Comparison of ENCODE assay signal across 1 cellular context in genomic region chr5:95949810-95950209, GRCh38.
TF ChIP-seq lines count a peak whose summit lies in the region.

No MANE protein-coding gene starts in this region.

TF ChIP-seq in WTC11, 78 proteins besides CTCF, POLR2A, EP300 and RAD21 (continued from another document):
- TF ChIP-seq MAX (CRISPR knock-in tag; IDR thresholded peaks at IDR 0.05) (no peak), JAZF1 (CRISPR knock-in tag; IDR thresholded peaks at IDR 0.05) (no peak), IRF1 (CRISPR knock-in tag; IDR thresholded peaks at IDR 0.05) (no peak), JUN (CRISPR knock-in tag; IDR thresholded peaks at IDR 0.05) (no peak), TEAD1 (CRISPR knock-in tag; IDR thresholded peaks at IDR 0.05) (no peak), AR (CRISPR knock-in tag; IDR thresholded peaks at IDR 0.05) (no peak)
- TF ChIP-seq, protein P1, sequence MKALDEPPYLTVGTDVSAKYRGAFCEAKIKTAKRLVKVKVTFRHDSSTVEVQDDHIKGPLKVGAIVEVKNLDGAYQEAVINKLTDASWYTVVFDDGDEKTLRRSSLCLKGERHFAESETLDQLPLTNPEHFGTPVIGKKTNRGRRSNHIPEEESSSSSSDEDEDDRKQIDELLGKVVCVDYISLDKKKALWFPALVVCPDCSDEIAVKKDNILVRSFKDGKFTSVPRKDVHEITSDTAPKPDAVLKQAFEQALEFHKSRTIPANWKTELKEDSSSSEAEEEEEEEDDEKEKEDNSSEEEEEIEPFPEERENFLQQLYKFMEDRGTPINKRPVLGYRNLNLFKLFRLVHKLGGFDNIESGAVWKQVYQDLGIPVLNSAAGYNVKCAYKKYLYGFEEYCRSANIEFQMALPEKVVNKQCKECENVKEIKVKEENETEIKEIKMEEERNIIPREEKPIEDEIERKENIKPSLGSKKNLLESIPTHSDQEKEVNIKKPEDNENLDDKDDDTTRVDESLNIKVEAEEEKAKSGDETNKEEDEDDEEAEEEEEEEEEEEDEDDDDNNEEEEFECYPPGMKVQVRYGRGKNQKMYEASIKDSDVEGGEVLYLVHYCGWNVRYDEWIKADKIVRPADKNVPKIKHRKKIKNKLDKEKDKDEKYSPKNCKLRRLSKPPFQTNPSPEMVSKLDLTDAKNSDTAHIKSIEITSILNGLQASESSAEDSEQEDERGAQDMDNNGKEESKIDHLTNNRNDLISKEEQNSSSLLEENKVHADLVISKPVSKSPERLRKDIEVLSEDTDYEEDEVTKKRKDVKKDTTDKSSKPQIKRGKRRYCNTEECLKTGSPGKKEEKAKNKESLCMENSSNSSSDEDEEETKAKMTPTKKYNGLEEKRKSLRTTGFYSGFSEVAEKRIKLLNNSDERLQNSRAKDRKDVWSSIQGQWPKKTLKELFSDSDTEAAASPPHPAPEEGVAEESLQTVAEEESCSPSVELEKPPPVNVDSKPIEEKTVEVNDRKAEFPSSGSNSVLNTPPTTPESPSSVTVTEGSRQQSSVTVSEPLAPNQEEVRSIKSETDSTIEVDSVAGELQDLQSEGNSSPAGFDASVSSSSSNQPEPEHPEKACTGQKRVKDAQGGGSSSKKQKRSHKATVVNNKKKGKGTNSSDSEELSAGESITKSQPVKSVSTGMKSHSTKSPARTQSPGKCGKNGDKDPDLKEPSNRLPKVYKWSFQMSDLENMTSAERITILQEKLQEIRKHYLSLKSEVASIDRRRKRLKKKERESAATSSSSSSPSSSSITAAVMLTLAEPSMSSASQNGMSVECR (CRISPR knock-in tag; IDR thresholded peaks at IDR 0.05; ENCODE audit: borderline replicate concordance): no peak
- TF ChIP-seq, protein P2, sequence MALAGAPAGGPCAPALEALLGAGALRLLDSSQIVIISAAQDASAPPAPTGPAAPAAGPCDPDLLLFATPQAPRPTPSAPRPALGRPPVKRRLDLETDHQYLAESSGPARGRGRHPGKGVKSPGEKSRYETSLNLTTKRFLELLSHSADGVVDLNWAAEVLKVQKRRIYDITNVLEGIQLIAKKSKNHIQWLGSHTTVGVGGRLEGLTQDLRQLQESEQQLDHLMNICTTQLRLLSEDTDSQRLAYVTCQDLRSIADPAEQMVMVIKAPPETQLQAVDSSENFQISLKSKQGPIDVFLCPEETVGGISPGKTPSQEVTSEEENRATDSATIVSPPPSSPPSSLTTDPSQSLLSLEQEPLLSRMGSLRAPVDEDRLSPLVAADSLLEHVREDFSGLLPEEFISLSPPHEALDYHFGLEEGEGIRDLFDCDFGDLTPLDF (CRISPR knock-in tag; IDR thresholded peaks at IDR 0.05): no peak
